Comparison of ENCODE assay signal across 15 cellular contexts in the genomic region with DNA sequence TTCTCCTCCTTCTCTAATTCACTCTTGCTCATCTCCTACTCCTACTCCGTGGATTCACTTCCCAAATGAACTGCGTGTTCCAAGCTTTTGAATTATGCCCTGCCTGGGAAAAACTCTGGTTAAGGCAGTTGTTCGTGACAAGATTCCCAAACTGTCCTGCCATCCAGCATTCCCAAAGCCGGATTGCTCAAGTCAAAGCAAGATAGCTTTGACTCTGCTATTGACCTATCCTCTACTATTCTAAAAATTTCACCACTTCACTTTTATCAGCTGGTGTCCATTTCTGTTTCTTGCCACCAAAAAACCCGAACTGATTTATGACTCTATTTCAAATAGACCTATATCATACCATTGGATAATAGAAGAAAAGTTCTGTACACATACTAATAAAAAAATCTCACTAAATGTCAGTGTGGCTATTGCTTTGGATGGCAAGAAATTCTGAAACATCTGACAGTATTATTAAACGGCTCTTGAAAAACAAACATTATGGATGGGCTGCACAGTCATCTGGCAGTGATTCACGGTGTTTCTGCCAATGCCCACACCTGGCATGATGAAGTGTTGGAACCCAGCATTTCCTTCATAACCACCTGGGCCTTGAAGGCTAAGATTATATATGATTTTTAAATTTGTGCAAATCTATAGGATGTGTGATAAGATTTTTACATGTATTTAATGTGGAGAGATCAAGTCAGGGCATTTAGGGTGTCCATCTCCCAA.
DNase-seq lines count a peak whose midpoint lies in the region; ATAC-seq and TF ChIP-seq lines count a peak whose summit lies in the region.
"Had no signal": no experiment of that assay in that cellular context is flagged by ENCODE, and none has a peak within 500 bp of the region (broad histone marks: within the 10 kb centered on the region; RNA-seq: fewer than 3 reads in every experiment).

No MANE protein-coding gene starts in this region.

- TF ChIP-seq POLR2A in breast epithelium (IDR thresholded peaks at IDR 0.05) = no peak

- peaks cover 35% of the 10 kb centered on the region for H3K4me1 ChIP-seq in mammary epithelial cell (ENCODE audit: insufficient read depth, low read length)
- no peaks in the 10 kb centered on the region for H3K4me1 ChIP-seq in breast epithelium
- peaks cover 36% of the 10 kb centered on the region for H3K4me1 ChIP-seq in RWPE2 (ENCODE audit: insufficient read depth, poor library complexity, severe bottlenecking)
- H3K4me1 ChIP-seq: BLaER1, Caco-2 had no signal

- TF ChIP-seq CTCF in mammary epithelial cell (conservative IDR thresholded peaks at IDR 0.05 in 1 of 2, IDR thresholded peaks at IDR 0.05 in 1 of 2; ENCODE audit: extremely low read depth in 1 of 2, insufficient read depth in 1 of 2, low read depth in 1 of 2, low read length in 2 of 2) (no peak), breast epithelium (IDR thresholded peaks at IDR 0.05) (no peak), RWPE2 (IDR thresholded peaks at IDR 0.05; ENCODE audit: poor library complexity, severe bottlenecking) (no peak), dorsolateral prefrontal cortex (IDR thresholded peaks at IDR 0.05 in 54 of 56, conservative IDR thresholded peaks at IDR 0.05 in 2 of 56; ENCODE audit: low read depth in 1 of 56, partially characterized antibody in 56 of 56) (no peak)

- H3K27me3 ChIP-seq in mammary epithelial cell (ENCODE audit: insufficient read depth, low read length) = no peaks in the 10 kb centered on the region
- H3K27me3 ChIP-seq in breast epithelium = no peaks in the 10 kb centered on the region
- no peaks in the 10 kb centered on the region for H3K27me3 ChIP-seq in RWPE2 (ENCODE audit: insufficient read depth, poor library complexity, severe bottlenecking)
- no peaks in the 10 kb centered on the region for H3K27me3 ChIP-seq in dorsolateral prefrontal cortex
- H3K27me3 ChIP-seq: BLaER1 had no signal

- H3K9me3 ChIP-seq in mammary epithelial cell (replicated peaks; ENCODE audit: insufficient read depth, low read length) (no peaks in the 10 kb centered on the region), breast epithelium (no peaks in the 10 kb centered on the region), RWPE2 (ENCODE audit: severe bottlenecking) (no peaks in the 10 kb centered on the region)
- H3K9me3 ChIP-seq: BLaER1, Caco-2 had no signal

- DNase-seq in mammary epithelial cell (peak; percentile 72), breast epithelium (ENCODE audit: low spot score in 2 of 2) (no peak), RWPE2 (ENCODE audit: low spot score) (no peak), epithelial cell of prostate (ENCODE audit: low read depth, low spot score) (no peak), OCI-M1 (lab: John Stamatoyannopoulos, UW) (no peak), NCI-H446 treated with DMSO at 0.1 percent for 48 hours (lab: John Stamatoyannopoulos, UW) (no peak), dorsolateral prefrontal cortex (no peak)
- DNase-seq: Caco-2; CD8-positive, alpha-beta memory T cell; H7 had no signal

- H2AFZ ChIP-seq in mammary epithelial cell (ENCODE audit: low read depth, low read length) = no peak overlapping the region
- H2AFZ ChIP-seq: GM23338 had no signal

- H3K4me3 ChIP-seq in mammary epithelial cell (replicated peaks in 1 of 3; ENCODE audit: insufficient read depth in 1 of 3, low read depth in 2 of 3, low read length in 3 of 3) (no peak overlapping the region), breast epithelium (no peak overlapping the region), RWPE2 (ENCODE audit: severe bottlenecking) (no peak overlapping the region), dorsolateral prefrontal cortex (no peak overlapping the region)
- H3K4me3 ChIP-seq: BLaER1, GM12878, GM23338 had no signal

- no peak overlapping the region for H3K9ac ChIP-seq in mammary epithelial cell (ENCODE audit: insufficient read depth, low read length)
- H3K9ac ChIP-seq: BLaER1 had no signal

- CTCF ChIA-PET in mammary epithelial cell (lab: Charles Lee; ENCODE audit: low non-redundant PET) = no interaction called here

- ATAC-seq in RWPE2 (ENCODE audit: low read depth) (peak; percentile 72), HG02610 (IDR thresholded peaks at IDR 0.05; ENCODE audit: unreplicated experiment) (no peak)
- ATAC-seq: GM12878, GM23338 had no signal

- in situ Hi-C loops in mammary epithelial cell (cut with MboI; ENCODE audit: low sequenced_read_pairs in 2 of 2) = no loop called here

- intact Hi-C loops in mammary epithelial cell (cut with micrococcal nuclease) = loop anchor here (2.0 kb wide), 1 partner anchor 16 kb away; no protein-coding TSS in a partner anchor
- intact Hi-C loops in breast epithelium (cut with DNase I; ENCODE audit: low total_unique reads) = no loop called here
- intact Hi-C loops in dorsolateral prefrontal cortex (cut with DNase I) = no loop called here

- H3K36me3 ChIP-seq in mammary epithelial cell (ENCODE audit: insufficient read depth, low read length) (no peaks in the 10 kb centered on the region), breast epithelium (no peaks in the 10 kb centered on the region), RWPE2 (ENCODE audit: low read depth) (no peaks in the 10 kb centered on the region)
- H3K36me3 ChIP-seq: BLaER1 had no signal

- no peaks in the 10 kb centered on the region for H4K20me1 ChIP-seq in mammary epithelial cell (ENCODE audit: insufficient read depth, low read length)
- H4K20me1 ChIP-seq: BLaER1 had no signal

- BruUV-seq in mammary epithelial cell (replicated peaks; lab: Mats Ljungman, UMichigan) = no TSS peak

- dilution Hi-C loops in mammary epithelial cell (cut with HindIII; ENCODE audit: low sequenced_read_pairs) = loop anchor here (5.0 kb wide), 1 partner anchor 89 kb away; no protein-coding TSS in a partner anchor

- H3K27ac ChIP-seq in mammary epithelial cell (ENCODE audit: insufficient read depth, low read depth, low read length) = peak overlapping the region; percentile 2
- no peak overlapping the region for H3K27ac ChIP-seq in breast epithelium
- H3K27ac ChIP-seq in RWPE2 (ENCODE audit: poor library complexity, severe bottlenecking) = peak overlapping the region; percentile 57
- H3K27ac ChIP-seq in epithelial cell of prostate = peak overlapping the region; percentile 33
- H3K27ac ChIP-seq in dorsolateral prefrontal cortex = no peak overlapping the region
- H3K27ac ChIP-seq: 22Rv1, BLaER1 had no signal

- WGBS in mammary epithelial cell (ENCODE audit: low coverage, missing lambda C conversion rate) = 70% methylated on average over 7 of the region's 7 CpGs

- no peak overlapping the region for H3K4me2 ChIP-seq in mammary epithelial cell (ENCODE audit: insufficient read depth, low read depth, low read length)
- H3K4me2 ChIP-seq: BLaER1, GM23338 had no signal

- no peaks in the 10 kb centered on the region for H3K79me2 ChIP-seq in mammary epithelial cell (ENCODE audit: insufficient read depth, low read length)

Comparison
In these comparisons a context has a peak if more than half of its experiments do, and no peak if none do; other contexts are left out.
1. H3K27ac ChIP-seq: peak in mammary epithelial cell (single experiment), RWPE2 (single experiment) and epithelial cell of prostate (single experiment); none in breast epithelium (0 of 2) and dorsolateral prefrontal cortex (0 of 59).